10 cellular contexts compared by ENCODE assay signal in genomic region chr6:37049990-37050853, GRCh38. TPM values are rescaled to one million over a fixed set of nuclear protein-coding genes. Genes with fewer than 3 reads are reported as not detected.
DNase-seq lines count a peak whose midpoint lies in the region; ATAC-seq and TF ChIP-seq lines count a peak whose summit lies in the region.
"Had no signal": no experiment of that assay in that cellular context is flagged by ENCODE, and none has a peak within 500 bp of the region (broad histone marks: within the 10 kb centered on the region; RNA-seq: fewer than 3 reads in every experiment).

No MANE protein-coding gene starts in this region.

- H3K9me3 ChIP-seq in duodenal mucosa (ENCODE audit: control insufficient read depth in 1 of 2, low read length in 2 of 2), result no peaks in the 10 kb centered on the region
- H3K9me3 ChIP-seq in Caco-2, result no peaks in the 10 kb centered on the region
- H3K9me3 ChIP-seq: A549, SJSA1 had no signal

- H3K27me3 ChIP-seq in duodenal mucosa (ENCODE audit: control insufficient read depth in 1 of 2, insufficient read depth in 2 of 2, low read length in 2 of 2), result no peaks in the 10 kb centered on the region
- no peaks in the 10 kb centered on the region for H3K27me3 ChIP-seq in Caco-2 (replicated peaks; ENCODE audit: control insufficient read depth, insufficient read depth, low read length)
- H3K27me3 ChIP-seq: SJSA1 had no signal

- H3K9ac ChIP-seq in duodenal mucosa (ENCODE audit: low read depth in 1 of 2, low read length in 2 of 2), result peak overlapping the region in 1 of 2 donors; percentile 43

- H3K4me1 ChIP-seq in duodenal mucosa (ENCODE audit: control insufficient read depth in 1 of 2, insufficient read depth in 2 of 2, low read length in 2 of 2) (peaks cover 36% of the 10 kb centered on the region in 2 donors), Caco-2 (peaks cover 13% of the 10 kb centered on the region)

- H3K36me3 Mint-ChIP-seq in activated CD4-positive, alpha-beta T cell treated with anti-CD3 and anti-CD28 coated beads for 36 hours (ENCODE audit: low read depth), result peaks cover 2% of the 10 kb centered on the region
- H3K36me3 Mint-ChIP-seq in WTC11, result no peaks in the 10 kb centered on the region
- H3K36me3 Mint-ChIP-seq in Caco-2 (ENCODE audit: insufficient read depth, unreplicated experiment), result no peaks in the 10 kb centered on the region

- DNase-seq in activated CD4-positive, alpha-beta T cell treated with anti-CD3 and anti-CD28 coated beads for 36 hours, result peak; percentile 82
- no peak for DNase-seq in activated CD4-positive, alpha-beta T cell treated with anti-CD3 and anti-CD28 coated beads for 1 hour
- no peak for DNase-seq in WTC11 (ENCODE audit: low spot score)
- DNase-seq in putamen (ENCODE audit: low spot score), result peak; percentile 48
- DNase-seq in NCI-H1694 (lab: John Stamatoyannopoulos, UW), result no peak
- DNase-seq in G401 (ENCODE audit: low spot score), result no peak
- no peak for DNase-seq in Caco-2

- TF ChIP-seq CTCF in WTC11 (IDR thresholded peaks at IDR 0.05) (no peak), Caco-2 (IDR thresholded peaks at IDR 0.05; ENCODE audit: insufficient read depth in 1 of 2, low read depth in 1 of 2, low read length in 1 of 2, severe bottlenecking in 1 of 2, unreplicated experiment in 1 of 2) (no peak)

- no TSS peak for BruUV-seq in Caco-2 (replicated peaks; lab: Mats Ljungman, UMichigan)

- in situ Hi-C loops in G401 (cut with HindIII; ENCODE audit: low sequenced_read_pairs), result no loop called here

- peak overlapping the region; percentile 54 for H3K27ac ChIP-seq in duodenal mucosa (ENCODE audit: low read depth, low read length)

- H3K4me3 Mint-ChIP-seq in activated CD4-positive, alpha-beta T cell treated with anti-CD3 and anti-CD28 coated beads for 36 hours, result peak overlapping the region; percentile 79
- H3K4me3 Mint-ChIP-seq in WTC11 (no peak overlapping the region), Caco-2 (ENCODE audit: unreplicated experiment) (no peak overlapping the region)

- peaks cover 3% of the 10 kb centered on the region for H3K9me3 Mint-ChIP-seq in activated CD4-positive, alpha-beta T cell treated with anti-CD3 and anti-CD28 coated beads for 36 hours (ENCODE audit: low read depth)
- H3K9me3 Mint-ChIP-seq in WTC11 (no peaks in the 10 kb centered on the region), Caco-2 (ENCODE audit: unreplicated experiment) (no peaks in the 10 kb centered on the region)

- H3K4me1 Mint-ChIP-seq in activated CD4-positive, alpha-beta T cell treated with anti-CD3 and anti-CD28 coated beads for 36 hours, result peaks cover 64% of the 10 kb centered on the region
- peaks cover 25% of the 10 kb centered on the region for H3K4me1 Mint-ChIP-seq in WTC11
- peaks cover 7% of the 10 kb centered on the region for H3K4me1 Mint-ChIP-seq in Caco-2 (ENCODE audit: low read depth, unreplicated experiment)

- H3K4me3 ChIP-seq in duodenal mucosa (ENCODE audit: low read depth in 1 of 2, low read length in 2 of 2) (peak overlapping the region; percentile 18 to 54), Caco-2 (ENCODE audit: low read depth, low read length) (no peak overlapping the region)
- H3K4me3 ChIP-seq: A549, SJSA1 had no signal

- peak overlapping the region; percentile 100 for H3K27ac Mint-ChIP-seq in activated CD4-positive, alpha-beta T cell treated with anti-CD3 and anti-CD28 coated beads for 36 hours
- H3K27ac Mint-ChIP-seq in WTC11 (no peak overlapping the region), Caco-2 (ENCODE audit: unreplicated experiment) (no peak overlapping the region)

- ATAC-seq in activated CD4-positive, alpha-beta T cell treated with anti-CD3 and anti-CD28 coated beads for 36 hours, result peak; percentile 33
- no peak for ATAC-seq in WTC11

- intact Hi-C loops in activated CD4-positive, alpha-beta T cell treated with anti-CD3 and anti-CD28 coated beads for 36 hours (cut with DNase I, micrococcal nuclease), result loop anchor here (1.0 to 5.0 kb wide), 6 partner anchors 17 to 447 kb away; partner anchors contain the start of gene CCDC167 (in 1 of the 2)
- intact Hi-C loops in Caco-2 (cut with micrococcal nuclease; ENCODE audit: unreplicated experiment), result no loop called here

- CTCF ChIA-PET in activated CD4-positive, alpha-beta T cell treated with anti-CD3 and anti-CD28 coated beads for 36 hours (lab: Charles Lee), result interaction anchor here (0.8 to 9.7 kb wide), 18 partner anchors 8 to 192 kb away, joined by 3 to 133 read pairs (median 4); partner anchors contain the start of gene PIM1
- CTCF ChIA-PET in WTC11 (lab: Charles Lee), result interaction anchor here (0.8 to 5.5 kb wide), 18 partner anchors 10 to 172 kb away, joined by 3 to 70 read pairs (median 8); partner anchors contain the start of gene PIM1
- CTCF ChIA-PET in Caco-2 (lab: Charles Lee), result interaction anchor here (0.9 to 3.2 kb wide), 8 partner anchors 20 to 160 kb away, joined by 3 to 24 read pairs (median 8); no protein-coding TSS in a partner anchor

- POLR2A ChIA-PET in activated CD4-positive, alpha-beta T cell treated with anti-CD3 and anti-CD28 coated beads for 36 hours (lab: Charles Lee), result interaction anchor here (0.6 to 5.4 kb wide), 10 partner anchors 16 to 208 kb away, joined by 3 to 65 read pairs (median 4); partner anchors contain the start of genes PIM1, TBC1D22B and TMEM217
- POLR2A ChIA-PET in WTC11 (lab: Charles Lee) (interaction anchor here (1.3 to 2.6 kb wide), 3 partner anchors 52 to 87 kb away, joined by 5 to 9 read pairs (median 8); no protein-coding TSS in a partner anchor), Caco-2 (lab: Charles Lee) (interaction anchor here (0.5 kb wide), 1 partner anchor 76 kb away, joined by 5 read pairs; no protein-coding TSS in a partner anchor)

- no peaks in the 10 kb centered on the region for H3K36me3 ChIP-seq in duodenal mucosa (ENCODE audit: control insufficient read depth in 1 of 2, insufficient read depth in 2 of 2, low read length in 2 of 2)
- H3K36me3 ChIP-seq in Caco-2 (ENCODE audit: control insufficient read depth, insufficient read depth, low read length), result no peaks in the 10 kb centered on the region
- H3K36me3 ChIP-seq: SJSA1 had no signal

- no peaks in the 10 kb centered on the region for H3K27me3 Mint-ChIP-seq in activated CD4-positive, alpha-beta T cell treated with anti-CD3 and anti-CD28 coated beads for 36 hours
- no peaks in the 10 kb centered on the region for H3K27me3 Mint-ChIP-seq in WTC11 (ENCODE audit: low read depth)
- H3K27me3 Mint-ChIP-seq in Caco-2 (ENCODE audit: insufficient read depth, unreplicated experiment), result no peaks in the 10 kb centered on the region

TF ChIP-seq in WTC11, 78 proteins besides CTCF, POLR2A, EP300 and RAD21:
- no peak for TF ChIP-seq JAZF1 (CRISPR knock-in tag; IDR thresholded peaks at IDR 0.05)
- 0 out of 2 replicates have a peak, but pooled peaks have one; percentile 15 for TF ChIP-seq GABPB1 (CRISPR knock-in tag; IDR thresholded peaks at IDR 0.05)
- TF ChIP-seq E2F1 (CRISPR knock-in tag; IDR thresholded peaks at IDR 0.05), result no peak
- TF ChIP-seq NR2C2 (CRISPR knock-in tag; IDR thresholded peaks at IDR 0.05), result no peak
- TF ChIP-seq NFYB (CRISPR knock-in tag; conservative IDR thresholded peaks at IDR 0.05; ENCODE audit: low read depth), result no peak
- TF ChIP-seq FOXP4 (CRISPR knock-in tag; IDR thresholded peaks at IDR 0.05), result no peak
- TF ChIP-seq EMX1 (CRISPR knock-in tag; IDR thresholded peaks at IDR 0.05), result no peak

RNA-seq across cellular contexts. Expression of gene FGD2, which starts 44.8 kb away (rescaled TPM):
- under 1 TPM; 0.50 to 0.63 TPM for total RNA-seq in activated CD4-positive, alpha-beta T cell treated with anti-CD3 and anti-CD28 coated beads for 36 hours
- total RNA-seq in WTC11 (2021) (0.31 to 0.78 TPM (median 0.44 TPM) in 3 replicates), Caco-2 (2022) (not detected in 2 replicates)
- total RNA-seq in G401 (2014; rRNA removed; shearing (Covaris generic)), result 0.55 and 1.2 TPM in 2 replicates
- total RNA-seq: SJSA1 had no signal

Comparison
In these comparisons a context has a peak if more than half of its experiments do, and no peak if none do; other contexts are left out.
1. DNase-seq: peak in activated CD4-positive, alpha-beta T cell treated with anti-CD3 and anti-CD28 coated beads for 36 hours (single experiment) and putamen (single experiment); none in activated CD4-positive, alpha-beta T cell treated with anti-CD3 and anti-CD28 coated beads for 1 hour (single experiment), WTC11 (single experiment), NCI-H1694 (single experiment), G401 (single experiment) and Caco-2 (0 of 2).